In genomic region chr19:55579766-55580621, GRCh38 we compare ENCODE assay signal across 8 cellular contexts. TPM values are rescaled to one million over a fixed set of nuclear protein-coding genes. Genes with fewer than 3 reads are reported as not detected.
DNase-seq lines count a peak whose midpoint lies in the region; ATAC-seq and TF ChIP-seq lines count a peak whose summit lies in the region.

No MANE protein-coding gene starts in this region.

- H3K27ac Mint-ChIP-seq in T-helper 2 cell treated with Interferon-gamma antibody and Interleukin-4, amounts not matched to agents 5 μg/mL and 100 μg/mL, for 36 hours, result peak overlapping the region; percentile 90

- intact Hi-C loops in colonic mucosa (cut with DNase I) (no loop called here), lower lobe of right lung (cut with DNase I) (no loop called here), upper lobe of right lung (cut with DNase I) (no loop called here)

- H3K9me3 ChIP-seq in colonic mucosa (no peaks in the 10 kb centered on the region), lower lobe of right lung (no peaks in the 10 kb centered on the region), upper lobe of right lung (no peaks in the 10 kb centered on the region)

- H3K27me3 Mint-ChIP-seq in T-helper 2 cell treated with Interferon-gamma antibody and Interleukin-4, amounts not matched to agents 5 μg/mL and 100 μg/mL, for 36 hours (ENCODE audit: low read depth), result peaks cover 2% of the 10 kb centered on the region

- H3K27me3 ChIP-seq in colonic mucosa (no peaks in the 10 kb centered on the region), lower lobe of right lung (ENCODE audit: low read depth) (no peaks in the 10 kb centered on the region), upper lobe of right lung (no peaks in the 10 kb centered on the region)

- H3K4me1 Mint-ChIP-seq in T-helper 2 cell treated with Interferon-gamma antibody and Interleukin-4, amounts not matched to agents 5 μg/mL and 100 μg/mL, for 36 hours (ENCODE audit: low read depth), result peaks cover 17% of the 10 kb centered on the region

- H3K4me3 Mint-ChIP-seq in T-helper 2 cell treated with Interferon-gamma antibody and Interleukin-4, amounts not matched to agents 5 μg/mL and 100 μg/mL, for 36 hours, result peak overlapping the region; percentile 91

- no peaks in the 10 kb centered on the region for H3K36me3 ChIP-seq in colonic mucosa
- H3K36me3 ChIP-seq in lower lobe of right lung, result peaks cover 21% of the 10 kb centered on the region
- no peaks in the 10 kb centered on the region for H3K36me3 ChIP-seq in upper lobe of right lung

- TF ChIP-seq CTCF in colonic mucosa (IDR thresholded peaks at IDR 0.05), result no peak
- TF ChIP-seq CTCF in lower lobe of right lung (IDR thresholded peaks at IDR 0.05), result no peak
- no peak for TF ChIP-seq CTCF in upper lobe of right lung (IDR thresholded peaks at IDR 0.05)

- DNase-seq in T-helper 2 cell treated with Interferon-gamma antibody and Interleukin-4, amounts not matched to agents 5 μg/mL and 100 μg/mL, for 36 hours (ENCODE audit: low spot score), result no peak
- DNase-seq in T-helper 2 cell (no peak), NCI-H226 (peak; percentile 53), colonic mucosa (no peak), lower lobe of right lung (no peak), upper lobe of right lung (no peak)
- no peak for DNase-seq in effector CD8-positive, alpha-beta T cell (lab: John Stamatoyannopoulos, UW)

- peaks cover 8% of the 10 kb centered on the region for H3K36me3 Mint-ChIP-seq in T-helper 2 cell treated with Interferon-gamma antibody and Interleukin-4, amounts not matched to agents 5 μg/mL and 100 μg/mL, for 36 hours (ENCODE audit: low read depth)

- no peaks in the 10 kb centered on the region for H3K9me3 Mint-ChIP-seq in T-helper 2 cell treated with Interferon-gamma antibody and Interleukin-4, amounts not matched to agents 5 μg/mL and 100 μg/mL, for 36 hours

- H3K4me3 ChIP-seq in colonic mucosa (peak overlapping the region; percentile 72), lower lobe of right lung (peak overlapping the region; percentile 89), upper lobe of right lung (peak overlapping the region; percentile 89)

- ATAC-seq in lower lobe of right lung, result peak; percentile 37 to 61
- ATAC-seq in upper lobe of right lung, result peak; percentile 44
- no peak for ATAC-seq in GM21381 (IDR thresholded peaks at IDR 0.05; ENCODE audit: unreplicated experiment)

- H3K4me1 ChIP-seq in colonic mucosa (peaks cover 7% of the 10 kb centered on the region), lower lobe of right lung (peaks cover 17% of the 10 kb centered on the region), upper lobe of right lung (peaks cover 15% of the 10 kb centered on the region)

- H3K27ac ChIP-seq in colonic mucosa (peak overlapping the region; percentile 80), lower lobe of right lung (peak overlapping the region; percentile 91), upper lobe of right lung (peak overlapping the region; percentile 88)

- H3K9ac ChIP-seq in colonic mucosa (ENCODE audit: low read depth in 2 of 2, low read length in 2 of 2), result peak overlapping the region; percentile 76 to 84

RNA-seq across cellular contexts. Expression of gene ZNF579, which starts 0.7 kb away (rescaled TPM):
- total RNA-seq in colonic mucosa, result 1 to 10 TPM; 8.0 to 8.7 TPM
- 12.7 TPM for total RNA-seq in lower lobe of right lung
- total RNA-seq in upper lobe of right lung, result 15.7 TPM

RNA-seq across cellular contexts. Expression of gene FIZ1, which starts 19.3 kb away (rescaled TPM):
- 10 to 100 TPM; 12.2 to 14.5 TPM for total RNA-seq in colonic mucosa
- total RNA-seq in lower lobe of right lung, result 14.3 TPM
- 14.9 TPM for total RNA-seq in upper lobe of right lung

RNA-seq across cellular contexts. Expression of gene ZNF524, which starts 20.1 kb away (rescaled TPM):
- 10 to 100 TPM; 30.4 to 33.9 TPM for total RNA-seq in colonic mucosa
- total RNA-seq in lower lobe of right lung, result 33.4 TPM
- total RNA-seq in upper lobe of right lung, result 28.6 TPM

RNA-seq across cellular contexts. Expression of gene ZNF865, which starts 25.5 kb away (rescaled TPM):
- total RNA-seq in colonic mucosa, result 10 to 100 TPM; 12.9 to 13.1 TPM
- total RNA-seq in lower lobe of right lung, result 16.5 TPM
- total RNA-seq in upper lobe of right lung, result 18.4 TPM

RNA-seq across cellular contexts. Expression of gene SBK3, which starts 34.7 kb away (rescaled TPM):
- total RNA-seq in colonic mucosa (not detected), lower lobe of right lung (0.80 TPM), upper lobe of right lung (1.8 TPM)
